In the genomic region with DNA sequence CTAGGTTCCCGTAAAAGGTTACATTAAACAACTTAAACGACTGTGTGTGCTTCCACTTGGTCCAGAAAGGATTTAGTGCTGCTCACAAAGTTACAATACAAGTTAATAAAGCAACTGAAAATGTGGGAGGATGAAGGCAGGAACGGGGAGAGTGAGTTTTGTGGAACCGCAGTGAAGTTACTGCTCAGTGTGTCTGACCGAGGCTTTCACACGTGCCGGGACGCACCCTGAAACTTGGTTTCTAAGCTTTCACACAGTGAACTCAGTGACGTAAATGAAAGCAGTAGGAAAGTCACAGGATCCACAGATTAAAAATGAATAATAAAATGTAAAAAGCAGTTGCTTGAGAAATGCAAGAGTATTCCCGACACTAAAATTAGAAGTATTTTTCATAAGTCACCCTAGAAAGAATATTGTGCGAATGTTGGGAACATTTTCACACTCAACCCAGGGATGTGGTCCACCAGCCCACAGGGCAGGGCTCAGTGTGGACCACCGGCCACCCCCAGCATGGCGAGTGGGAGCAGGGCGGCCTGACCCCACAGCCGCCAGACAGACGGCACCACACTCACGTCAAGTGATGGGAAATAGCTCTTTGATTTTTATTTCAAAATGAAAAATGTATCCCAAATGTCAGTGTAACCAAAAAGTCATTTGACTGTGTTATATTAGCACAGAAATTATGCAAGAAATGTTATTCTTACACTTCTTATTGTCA, we compare ENCODE assay signal across 1 cellular context.
TF ChIP-seq lines count a peak whose summit lies in the region.

No MANE protein-coding gene starts in this region.

TF ChIP-seq in WTC11, 78 proteins besides CTCF, POLR2A, EP300 and RAD21 (continued from another document):
- TF ChIP-seq, protein P1, sequence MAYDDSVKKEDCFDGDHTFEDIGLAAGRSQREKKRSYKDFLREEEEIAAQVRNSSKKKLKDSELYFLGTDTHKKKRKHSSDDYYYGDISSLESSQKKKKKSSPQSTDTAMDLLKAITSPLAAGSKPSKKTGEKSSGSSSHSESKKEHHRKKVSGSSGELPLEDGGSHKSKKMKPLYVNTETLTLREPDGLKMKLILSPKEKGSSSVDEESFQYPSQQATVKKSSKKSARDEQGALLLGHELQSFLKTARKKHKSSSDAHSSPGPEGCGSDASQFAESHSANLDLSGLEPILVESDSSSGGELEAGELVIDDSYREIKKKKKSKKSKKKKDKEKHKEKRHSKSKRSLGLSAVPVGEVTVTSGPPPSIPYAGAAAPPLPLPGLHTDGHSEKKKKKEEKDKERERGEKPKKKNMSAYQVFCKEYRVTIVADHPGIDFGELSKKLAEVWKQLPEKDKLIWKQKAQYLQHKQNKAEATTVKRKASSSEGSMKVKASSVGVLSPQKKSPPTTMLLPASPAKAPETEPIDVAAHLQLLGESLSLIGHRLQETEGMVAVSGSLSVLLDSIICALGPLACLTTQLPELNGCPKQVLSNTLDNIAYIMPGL (CRISPR knock-in tag; IDR thresholded peaks at IDR 0.05) = no peak
- TF ChIP-seq, protein P2, sequence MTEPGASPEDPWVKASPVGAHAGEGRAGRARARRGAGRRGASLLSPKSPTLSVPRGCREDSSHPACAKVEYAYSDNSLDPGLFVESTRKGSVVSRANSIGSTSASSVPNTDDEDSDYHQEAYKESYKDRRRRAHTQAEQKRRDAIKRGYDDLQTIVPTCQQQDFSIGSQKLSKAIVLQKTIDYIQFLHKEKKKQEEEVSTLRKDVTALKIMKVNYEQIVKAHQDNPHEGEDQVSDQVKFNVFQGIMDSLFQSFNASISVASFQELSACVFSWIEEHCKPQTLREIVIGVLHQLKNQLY (CRISPR knock-in tag; IDR thresholded peaks at IDR 0.05) = no peak
- TF ChIP-seq SP1 (CRISPR knock-in tag; conservative IDR thresholded peaks at IDR 0.05) (no peak), IRF2 (CRISPR knock-in tag; IDR thresholded peaks at IDR 0.05; ENCODE audit: borderline replicate concordance, low read depth) (no peak), ZNF423 (CRISPR knock-in tag; IDR thresholded peaks at IDR 0.05) (no peak), ESRRA (CRISPR knock-in tag; IDR thresholded peaks at IDR 0.05; ENCODE audit: borderline replicate concordance) (no peak), NFATC4 (CRISPR knock-in tag; IDR thresholded peaks at IDR 0.05) (no peak)
- TF ChIP-seq, protein P3, sequence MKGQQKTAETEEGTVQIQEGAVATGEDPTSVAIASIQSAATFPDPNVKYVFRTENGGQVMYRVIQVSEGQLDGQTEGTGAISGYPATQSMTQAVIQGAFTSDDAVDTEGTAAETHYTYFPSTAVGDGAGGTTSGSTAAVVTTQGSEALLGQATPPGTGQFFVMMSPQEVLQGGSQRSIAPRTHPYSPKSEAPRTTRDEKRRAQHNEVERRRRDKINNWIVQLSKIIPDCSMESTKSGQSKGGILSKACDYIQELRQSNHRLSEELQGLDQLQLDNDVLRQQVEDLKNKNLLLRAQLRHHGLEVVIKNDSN (CRISPR knock-in tag; IDR thresholded peaks at IDR 0.05) = no peak
TF ChIP-seq in WTC11: peak in this region for 0.
